ENCODE assay signal across 23 cellular contexts in the genomic region with DNA sequence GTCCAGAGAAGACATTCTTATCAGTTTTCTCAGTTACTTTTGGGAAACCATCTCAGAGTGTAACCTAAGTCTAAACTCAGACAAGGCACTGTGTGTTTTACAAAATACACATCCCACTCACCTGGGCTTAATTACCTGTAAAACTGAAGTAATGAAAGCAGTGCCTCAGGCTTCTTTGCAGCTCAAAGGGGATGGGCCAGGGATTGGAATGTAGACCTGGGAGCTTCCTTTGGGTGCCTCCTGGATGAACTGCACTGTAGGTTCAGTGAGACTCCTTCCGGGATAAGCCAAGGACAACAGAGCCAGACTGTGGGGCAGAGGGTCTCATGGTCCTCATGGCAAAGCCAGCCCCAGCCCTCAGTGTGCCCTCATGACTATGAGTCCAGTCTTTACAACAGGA.
DNase-seq lines count a peak whose midpoint lies in the region; ATAC-seq and TF ChIP-seq lines count a peak whose summit lies in the region.
"Had no signal": no experiment of that assay in that cellular context is flagged by ENCODE, and none has a peak within 500 bp of the region (broad histone marks: within the 10 kb centered on the region; RNA-seq: fewer than 3 reads in every experiment).

No MANE protein-coding gene starts in this region.

- peak overlapping the region; percentile 22 for H3K4me3 Mint-ChIP-seq in type B pancreatic cell
- H3K4me3 Mint-ChIP-seq: B cell; CD4-positive, CD25-positive, alpha-beta regulatory T cell had no signal

- no peaks in the 10 kb centered on the region for H3K27me3 Mint-ChIP-seq in type B pancreatic cell
- H3K27me3 Mint-ChIP-seq: B cell; CD4-positive, CD25-positive, alpha-beta regulatory T cell had no signal

- H3K9me3 Mint-ChIP-seq in type B pancreatic cell: peaks cover 3% of the 10 kb centered on the region

- POLR2A ChIA-PET in RWPE1 (lab: Yijun Ruan, JAX; ENCODE audit: low non-redundant PET): no interaction called here

- peaks cover 4% of the 10 kb centered on the region; the same call in 1 of the 2 replicates for H3K4me1 ChIP-seq in BE2C

- peak; percentile 18 for DNase-seq in SIG-M5 treated with dmso at 0.1 percent for 504 hours (lab: John Stamatoyannopoulos, UW; ENCODE audit: unreplicated experiment)
- DNase-seq in SIG-M5 (lab: John Stamatoyannopoulos, UW): no peak
- peak; percentile 26 for DNase-seq in RWPE1 (ENCODE audit: low spot score)
- peak; percentile 40 for DNase-seq in left kidney (ENCODE audit: low read depth, low spot score)
- no peak for DNase-seq in type B pancreatic cell (ENCODE audit: extremely low spot score, unreplicated experiment)
- DNase-seq in BE2C: no peak
- DNase-seq in DMS153 treated with DMSO at 0.1 percent for 48 hours (lab: John Stamatoyannopoulos, UW; ENCODE audit: unreplicated experiment): no peak
- DNase-seq: CD4-positive, CD25-positive, alpha-beta regulatory T cell; DMS79; Karpas-422; NCI-H1092 treated with DMSO at 0.1 percent for 48 hours; NCI-H1436; NCI-H187; NCI-H2171 treated with DMSO at 0.1 percent for 48 hours; NCI-H345; NCI-H510A treated with DMSO at 0.1 percent for 48 hours; NCI-H774; PC-9; Right ventricle myocardium superior had no signal

- no peaks in the 10 kb centered on the region for H3K27me3 ChIP-seq in BE2C

- no peak overlapping the region for H3K27ac ChIP-seq in RWPE1
- H3K27ac ChIP-seq: 22Rv1, PC-9 had no signal

- H3K9me3 ChIP-seq in BE2C: no peaks in the 10 kb centered on the region

- no peak for ATAC-seq in GM18511 (IDR thresholded peaks at IDR 0.05; ENCODE audit: unreplicated experiment)
- ATAC-seq: HepG2 had no signal

- H3K27ac Mint-ChIP-seq in type B pancreatic cell: peak overlapping the region; percentile 83
- H3K27ac Mint-ChIP-seq: CD4-positive, CD25-positive, alpha-beta regulatory T cell had no signal

- CTCF ChIA-PET in RWPE1 (lab: Yijun Ruan, JAX): no interaction called here

- no peaks in the 10 kb centered on the region for H3K36me3 ChIP-seq in BE2C

- H3K4me3 ChIP-seq in BE2C (ENCODE audit: low read depth, low read length): no peak overlapping the region
- H3K4me3 ChIP-seq: PC-9 had no signal

- H3K36me3 Mint-ChIP-seq in type B pancreatic cell: peaks cover 8% of the 10 kb centered on the region
- H3K36me3 Mint-ChIP-seq: CD4-positive, CD25-positive, alpha-beta regulatory T cell had no signal

- no peak for TF ChIP-seq CTCF in RWPE1 (conservative IDR thresholded peaks at IDR 0.05; ENCODE audit: low read depth)
- TF ChIP-seq CTCF in type B pancreatic cell (conservative IDR thresholded peaks at IDR 0.05): no peak
- no peak for TF ChIP-seq CTCF in BE2C (IDR thresholded peaks at IDR 0.05; ENCODE audit: low read depth, low read length)

- H3K4me1 Mint-ChIP-seq in type B pancreatic cell (ENCODE audit: unreplicated experiment): peaks cover 53% of the 10 kb centered on the region

Comparison
In these comparisons a context has a peak if more than half of its experiments do, and no peak if none do; other contexts are left out.
1. DNase-seq: peak in SIG-M5 treated with dmso at 0.1 percent for 504 hours (single experiment), RWPE1 (single experiment) and left kidney (single experiment); none in SIG-M5 (single experiment), type B pancreatic cell (single experiment), BE2C (single experiment) and DMS153 treated with DMSO at 0.1 percent for 48 hours (single experiment).